14 cellular contexts compared by ENCODE assay signal in genomic region chr18:40926679-40927078, GRCh38.
"Had no signal": no experiment of that assay in that cellular context is flagged by ENCODE, and none has a peak within 500 bp of the region (broad histone marks: within the 10 kb centered on the region; RNA-seq: fewer than 3 reads in every experiment).

No MANE protein-coding gene starts in this region.

- H3K36me3 ChIP-seq: esophagus muscularis mucosa, neutrophil, right lobe of liver, spleen had no signal

- DNase-seq: activated effector memory CD4-positive, alpha-beta T cell treated with anti-CD3 and anti-CD28 coated beads, Interleukin-2, amount 50 U/mL, for 16 hours; activated T-cell treated with anti-CD3 and anti-CD28 coated beads, Interleukin-2, amount 50 U/mL, for 1 hour; amygdala; head of caudate nucleus; left colon; naive B cell; right lobe of liver; spleen; stimulated activated CD4-positive, alpha-beta T cell treated with anti-CD3 and anti-CD28 coated beads, Interleukin-1b, Interleukin-23, amount 100 ng/mL, for 48 hours; stimulated activated naive B cell treated with anti-CD40 and anti-IgM and Interleukin-4, amounts not matched to agents 10 μg/mL and 1 μg/mL and 100 μg/mL, for 72 hours had no signal

- H3K4me3 ChIP-seq: esophagus muscularis mucosa, lung, right lobe of liver, spleen had no signal

- H3K27me3 Mint-ChIP-seq: activated naive CD8-positive, alpha-beta T cell; naive B cell; stimulated activated naive B cell treated with anti-CD40 and anti-IgM and Interleukin-4, amounts not matched to agents 10 μg/mL and 1 μg/mL and 100 μg/mL, for 72 hours had no signal

- H3K4me1 Mint-ChIP-seq: naive B cell; stimulated activated naive B cell treated with anti-CD40 and anti-IgM and Interleukin-4, amounts not matched to agents 10 μg/mL and 1 μg/mL and 100 μg/mL, for 72 hours had no signal

- ATAC-seq: left colon; right lobe of liver; stimulated activated naive B cell treated with anti-CD40 and anti-IgM and Interleukin-4, amounts not matched to agents 10 μg/mL and 1 μg/mL and 100 μg/mL, for 72 hours had no signal

- H3K36me3 Mint-ChIP-seq: activated naive CD8-positive, alpha-beta T cell; naive B cell; stimulated activated naive B cell treated with anti-CD40 and anti-IgM and Interleukin-4, amounts not matched to agents 10 μg/mL and 1 μg/mL and 100 μg/mL, for 72 hours had no signal

- H3K4me3 Mint-ChIP-seq: activated naive CD8-positive, alpha-beta T cell; naive B cell; stimulated activated naive B cell treated with anti-CD40 and anti-IgM and Interleukin-4, amounts not matched to agents 10 μg/mL and 1 μg/mL and 100 μg/mL, for 72 hours had no signal

- H3K9me3 ChIP-seq: esophagus muscularis mucosa, neutrophil, right lobe of liver had no signal

- H3K4me1 ChIP-seq: esophagus muscularis mucosa, right lobe of liver, spleen had no signal

- H3K27ac ChIP-seq: esophagus muscularis mucosa, neutrophil, right lobe of liver, spleen had no signal

- H3K27me3 ChIP-seq: esophagus muscularis mucosa, neutrophil, right lobe of liver, spleen had no signal

- H3K27ac Mint-ChIP-seq: activated naive CD8-positive, alpha-beta T cell; stimulated activated naive B cell treated with anti-CD40 and anti-IgM and Interleukin-4, amounts not matched to agents 10 μg/mL and 1 μg/mL and 100 μg/mL, for 72 hours had no signal
